ENCODE assay signal across 23 cellular contexts in the genomic region with DNA sequence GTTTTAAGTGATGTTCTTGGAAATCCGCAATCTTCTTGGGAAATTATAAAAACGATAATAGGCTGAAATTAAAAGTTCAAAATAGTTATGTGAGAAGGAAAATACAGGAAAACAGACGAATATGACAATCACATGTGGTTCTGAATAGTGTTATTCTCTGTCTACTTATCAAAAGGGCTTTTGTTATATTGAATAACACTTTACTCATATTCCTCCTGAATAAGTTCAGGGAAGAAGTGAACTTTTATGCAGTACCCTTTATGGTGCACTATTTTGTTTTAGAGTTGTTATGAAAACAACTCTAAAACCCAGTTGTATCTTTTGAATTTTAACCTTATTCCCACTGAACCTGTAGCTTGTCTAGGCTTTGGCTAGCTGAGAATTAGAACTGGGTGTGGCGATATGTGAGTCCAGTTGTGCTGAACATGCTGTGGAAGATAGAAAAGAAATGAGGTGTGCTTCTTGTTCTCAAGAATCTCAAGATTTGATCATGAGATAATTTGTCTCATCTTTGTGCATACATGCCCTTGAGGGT.
DNase-seq lines count a peak whose midpoint lies in the region; FAIRE-seq and TF ChIP-seq lines count a peak whose summit lies in the region.
"Had no signal": no experiment of that assay in that cellular context is flagged by ENCODE, and none has a peak within 500 bp of the region (broad histone marks: within the 10 kb centered on the region; RNA-seq: fewer than 3 reads in every experiment).

No MANE protein-coding gene starts in this region.

- H3K4me3 Mint-ChIP-seq in neural crest cell, result no peak overlapping the region
- H3K4me3 Mint-ChIP-seq: CD4-positive, alpha-beta memory T cell had no signal

- H2AK5ac ChIP-seq in mesenchymal stem cell (ENCODE audit: low read length, severe bottlenecking), result no peak overlapping the region

- H2AFZ ChIP-seq in mesenchymal stem cell (ENCODE audit: low read depth, low read length), result no peak overlapping the region

- WGBS in mesenchymal stem cell, result 100% methylated on average over 4 of the region's 4 CpGs

- H2BK15ac ChIP-seq in mesenchymal stem cell (ENCODE audit: low read depth, poor library complexity, severe bottlenecking), result no peak overlapping the region

- H3K27me3 ChIP-seq in mesenchymal stem cell (ENCODE audit: control insufficient read depth in 1 of 2, insufficient read depth in 1 of 2, low read length in 2 of 2), result no peaks in the 10 kb centered on the region
- H3K27me3 ChIP-seq: SJCRH30 had no signal

- H2BK120ac ChIP-seq in mesenchymal stem cell (ENCODE audit: low read depth, low read length), result no peak overlapping the region

- no peaks in the 10 kb centered on the region for H3K79me1 ChIP-seq in mesenchymal stem cell (replicated peaks; ENCODE audit: low read length, poor library complexity, severe bottlenecking)

- peaks cover 4% of the 10 kb centered on the region for H3K9me3 ChIP-seq in mesenchymal stem cell (ENCODE audit: control insufficient read depth, low read length)
- H3K9me3 ChIP-seq: SJCRH30 had no signal

- H3K36me3 Mint-ChIP-seq in neural crest cell (ENCODE audit: low read depth), result no peaks in the 10 kb centered on the region
- H3K36me3 Mint-ChIP-seq: CD4-positive, alpha-beta memory T cell had no signal

- no peak overlapping the region for H3K4ac ChIP-seq in mesenchymal stem cell (ENCODE audit: low read depth in 1 of 2, low read length in 2 of 2)

- no peak overlapping the region for H4K8ac ChIP-seq in mesenchymal stem cell (ENCODE audit: low read length)

- no peak overlapping the region for H3K9ac ChIP-seq in mesenchymal stem cell (ENCODE audit: low read length)

- no peaks in the 10 kb centered on the region for H3K27me3 Mint-ChIP-seq in neural crest cell (ENCODE audit: low read depth)
- H3K27me3 Mint-ChIP-seq: CD4-positive, alpha-beta memory T cell had no signal

- no peak overlapping the region for H3K18ac ChIP-seq in mesenchymal stem cell (ENCODE audit: low read depth in 1 of 2, low read length in 2 of 2)

- no peak overlapping the region for H3K14ac ChIP-seq in mesenchymal stem cell (ENCODE audit: low read length in 2 of 2)

- peak overlapping the region; percentile 76 for H3K27ac ChIP-seq in caudate nucleus (ENCODE audit: low read depth, low read length)
- no peak overlapping the region for H3K27ac ChIP-seq in mesenchymal stem cell (ENCODE audit: low read length, poor library complexity, severe bottlenecking)
- H3K27ac ChIP-seq: SJCRH30 had no signal

- peaks cover 25% of the 10 kb centered on the region for H3K4me1 Mint-ChIP-seq in neural crest cell
- H3K4me1 Mint-ChIP-seq: CD4-positive, alpha-beta memory T cell had no signal

- no peaks in the 10 kb centered on the region for H3K9me3 Mint-ChIP-seq in neural crest cell
- H3K9me3 Mint-ChIP-seq: CD4-positive, alpha-beta memory T cell had no signal

- H2BK12ac ChIP-seq in mesenchymal stem cell (ENCODE audit: low read length in 2 of 2), result no peak overlapping the region

- no peak overlapping the region for H3K4me3 ChIP-seq in mesenchymal stem cell (ENCODE audit: insufficient read depth in 1 of 2, low read depth in 1 of 2, low read length in 2 of 2)
- H3K4me3 ChIP-seq: K562, SJCRH30 had no signal

- H3K27ac Mint-ChIP-seq in neural crest cell (ENCODE audit: unreplicated experiment), result peak overlapping the region; percentile 57
- H3K27ac Mint-ChIP-seq: CD4-positive, alpha-beta memory T cell had no signal

- H4K91ac ChIP-seq in mesenchymal stem cell (ENCODE audit: low read length), result no peak overlapping the region

- H3K36me3 ChIP-seq in mesenchymal stem cell (ENCODE audit: control insufficient read depth in 1 of 2, insufficient read depth in 2 of 2, low read depth in 1 of 2, low read length in 2 of 2), result no peaks in the 10 kb centered on the region
- H3K36me3 ChIP-seq: SJCRH30 had no signal

- H3K4me2 ChIP-seq in mesenchymal stem cell (ENCODE audit: low read length, poor library complexity, severe bottlenecking), result no peak overlapping the region

- H3K23ac ChIP-seq in mesenchymal stem cell (ENCODE audit: low read length in 2 of 2), result no peak overlapping the region

- no peak for TF ChIP-seq CTCF in neural crest cell (conservative IDR thresholded peaks at IDR 0.05)

- no peak overlapping the region for H2BK5ac ChIP-seq in mesenchymal stem cell (ENCODE audit: low read depth, low read length, poor library complexity, severe bottlenecking)

- DNase-seq in caudate nucleus (lab: John Stamatoyannopoulos, UW) (no peak), frontal cortex (ENCODE audit: low spot score in 2 of 2) (no peak), neural crest cell (ENCODE audit: low read depth, low spot score) (no peak), mesenteric fat pad (ENCODE audit: low spot score) (no peak), dermis blood vessel endothelial cell (no peak), mesenchymal stem cell (no peak)
- no peak for DNase-seq in activated CD4-positive, alpha-beta T cell treated with anti-CD3 and anti-CD28 coated beads, Interleukin-2, amount 50 U/mL, for 4 hours
- DNase-seq: CD4-positive, alpha-beta memory T cell; COR-L47; DMS53; Kasumi-1; NCI-H1092 treated with DMSO at 0.1 percent for 48 hours; NCI-H1436 treated with DMSO at 0.1 percent for 48 hours; NCI-H187 treated with DMSO at 0.1 percent for 48 hours; NCI-H446 treated with DMSO at 0.1 percent for 48 hours; NCI-H82; NK-92 treated with Interleukin-12 subunit alpha and Interleukin-12 subunit beta, amount 100 ng/mL, for 24 hours; PC-3; SJCRH30 had no signal

- peaks cover 3% of the 10 kb centered on the region for H3K4me1 ChIP-seq in mesenchymal stem cell (ENCODE audit: control insufficient read depth, insufficient read depth, low read depth, low read length)
- H3K4me1 ChIP-seq: SJCRH30 had no signal

- FAIRE-seq in frontal cortex (lab: Jason Lieb, UNC), result peak; percentile 66
- FAIRE-seq: GM18507, H54, HTR-8/SVneo, K562 had no signal
